Comparison of ENCODE assay signal across 7 cellular contexts in the genomic region with DNA sequence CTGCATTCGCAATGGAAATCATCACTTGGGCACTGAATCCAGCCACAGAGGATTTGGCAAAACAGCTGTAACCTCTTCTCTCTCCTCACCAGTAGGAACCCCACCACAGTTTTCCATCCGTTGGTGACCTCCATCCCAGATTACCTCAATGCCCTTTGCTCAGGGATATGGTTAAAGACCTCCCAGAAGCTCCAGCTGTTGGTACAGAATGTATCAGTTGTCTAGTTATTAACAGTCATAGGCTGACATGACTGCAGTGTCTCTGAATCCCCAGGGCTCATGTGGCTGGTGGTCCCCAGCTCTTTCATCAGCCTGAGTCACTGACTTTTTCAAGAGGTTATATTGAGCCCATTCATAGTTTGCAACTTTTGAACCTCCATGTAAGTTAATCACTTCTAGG.
"Had no signal": no experiment of that assay in that cellular context is flagged by ENCODE, and none has a peak within 500 bp of the region (broad histone marks: within the 10 kb centered on the region; RNA-seq: fewer than 3 reads in every experiment).

No MANE protein-coding gene starts in this region.

- DNase-seq: IMR-90, KBM-7 had no signal

- H3K4me3 Mint-ChIP-seq: IgD-negative memory B cell had no signal

- H3K4me1 Mint-ChIP-seq: IgD-negative memory B cell had no signal

- FAIRE-seq: HepG2, HTR-8/SVneo, K562 had no signal

- H3K36me3 Mint-ChIP-seq: IgD-negative memory B cell had no signal

- ATAC-seq: HepG2, K562 had no signal

- H3K27ac ChIP-seq: HL-60 had no signal

- H3K4me3 ChIP-seq: K562 had no signal

- H3K27ac Mint-ChIP-seq: IgD-negative memory B cell had no signal
